12 cellular contexts compared by ENCODE assay signal in the genomic region with DNA sequence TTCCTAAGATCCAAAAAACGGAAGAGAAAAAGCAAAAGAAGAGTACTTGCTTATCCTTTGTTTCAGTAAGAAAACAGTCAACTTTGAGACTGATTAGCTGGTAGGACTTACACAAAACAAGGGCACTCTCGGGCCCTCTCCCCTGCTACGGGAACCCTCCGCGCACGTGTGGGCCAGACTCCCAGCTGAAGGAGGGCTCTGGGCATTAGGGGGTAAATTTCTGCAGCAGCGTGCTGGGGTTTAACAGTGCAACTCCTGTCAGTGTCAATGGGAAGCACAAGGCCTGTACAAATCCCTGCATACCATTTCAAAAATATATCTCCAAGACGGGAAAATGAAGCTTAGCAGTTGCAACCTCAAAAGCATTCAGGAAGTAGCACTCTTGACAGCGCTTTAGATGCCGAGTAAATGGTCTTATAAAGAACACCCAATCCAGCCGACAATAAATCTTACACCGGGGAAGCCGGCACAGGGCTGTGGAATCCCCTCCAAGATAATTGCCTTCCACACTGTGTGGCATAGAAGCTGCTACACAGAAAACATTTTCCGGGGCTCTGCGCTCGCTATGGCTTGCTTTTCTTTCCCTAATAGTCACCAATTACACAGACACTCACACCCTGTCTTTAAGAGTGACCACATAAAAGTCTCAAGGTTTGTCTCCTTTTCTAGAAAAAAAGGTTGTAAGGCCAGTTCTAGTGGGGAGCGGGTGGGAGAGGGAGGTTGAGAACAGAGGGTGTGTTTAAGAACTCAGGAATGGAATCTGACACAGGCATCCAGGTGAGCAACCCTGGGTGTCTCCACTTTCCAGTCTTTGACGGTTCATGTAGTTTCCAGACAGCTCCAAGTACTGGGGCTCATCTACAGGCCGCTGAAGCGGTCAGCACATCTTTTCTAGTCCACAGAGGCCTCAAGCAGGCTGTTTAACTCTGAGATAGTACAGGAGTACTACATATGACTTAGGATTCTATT.
A peak's percentile ranks its signal among the peaks of the same experiment; 100 is the strongest.
DNase-seq lines count a peak whose midpoint lies in the region; ATAC-seq and TF ChIP-seq lines count a peak whose summit lies in the region.
"Had no signal": no experiment of that assay in that cellular context is flagged by ENCODE, and none has a peak within 500 bp of the region (broad histone marks: within the 10 kb centered on the region; RNA-seq: fewer than 3 reads in every experiment).

No MANE protein-coding gene starts in this region.

- H3K27ac ChIP-seq in Karpas-422 (ENCODE audit: low read length) (peak overlapping the region; percentile 92), left lung (peak overlapping the region in 1 of 2 donors; percentile 14)

- H3K9me3 ChIP-seq in Karpas-422 (ENCODE audit: low read length) (no peaks in the 10 kb centered on the region), left lung (no peaks in the 10 kb centered on the region)
- H3K9me3 ChIP-seq: MG63, upper lobe of left lung had no signal

- H3K27me3 Mint-ChIP-seq in stimulated activated naive B cell treated with anti-CD40 and anti-IgM and Interleukin-4, amounts not matched to agents 10 μg/mL and 1 μg/mL and 100 μg/mL, for 72 hours = no peaks in the 10 kb centered on the region

- H3K4me3 ChIP-seq in Karpas-422 (ENCODE audit: low read length) = no peak overlapping the region
- no peak overlapping the region for H3K4me3 ChIP-seq in left lung
- H3K4me3 ChIP-seq: MG63, upper lobe of left lung had no signal

- peaks cover 96% of the 10 kb centered on the region for H3K4me1 ChIP-seq in Karpas-422 (ENCODE audit: low read length)
- H3K4me1 ChIP-seq in left lung = peaks cover 20 to 47% of the 10 kb centered on the region in 2 donors

- peaks cover 54 to 88% of the 10 kb centered on the region in 2 donors for H3K4me1 Mint-ChIP-seq in stimulated activated naive B cell treated with anti-CD40 and anti-IgM and Interleukin-4, amounts not matched to agents 10 μg/mL and 1 μg/mL and 100 μg/mL, for 72 hours

- no peak overlapping the region for H3K9ac ChIP-seq in Karpas-422 (ENCODE audit: low read length)

- H2AFZ ChIP-seq in Karpas-422 (ENCODE audit: low read length) = no peak overlapping the region

- TF ChIP-seq CTCF in left lung (IDR thresholded peaks at IDR 0.05) = no peak

- no peak for DNase-seq in Karpas-422
- peak; percentile 74 for DNase-seq in amniotic epithelial cell (ENCODE audit: low read depth)
- DNase-seq in left lung = no peak
- no peak for DNase-seq in stimulated activated naive B cell treated with anti-CD40 and anti-IgM and Interleukin-4, amounts not matched to agents 10 μg/mL and 1 μg/mL and 100 μg/mL, for 72 hours
- DNase-seq in GF-D8 (lab: John Stamatoyannopoulos, UW) = no peak
- no peak for DNase-seq in NCI-H2107 treated with DMSO at 0.1 percent for 48 hours (lab: John Stamatoyannopoulos, UW; ENCODE audit: unreplicated experiment)
- DNase-seq: activated gamma-delta T cell, COR-L47 had no signal

- no peaks in the 10 kb centered on the region for H3K9me2 ChIP-seq in Karpas-422 (replicated peaks; ENCODE audit: insufficient read depth, low read length)

- H3K27ac Mint-ChIP-seq in stimulated activated naive B cell treated with anti-CD40 and anti-IgM and Interleukin-4, amounts not matched to agents 10 μg/mL and 1 μg/mL and 100 μg/mL, for 72 hours = peak overlapping the region; percentile 56

- no peaks in the 10 kb centered on the region for H3K9me3 Mint-ChIP-seq in stimulated activated naive B cell treated with anti-CD40 and anti-IgM and Interleukin-4, amounts not matched to agents 10 μg/mL and 1 μg/mL and 100 μg/mL, for 72 hours

- H3K79me2 ChIP-seq in Karpas-422 (ENCODE audit: low read length) = peaks cover 94% of the 10 kb centered on the region

- no peaks in the 10 kb centered on the region for H3K36me3 ChIP-seq in Karpas-422 (ENCODE audit: insufficient read depth, low read length)
- no peaks in the 10 kb centered on the region for H3K36me3 ChIP-seq in left lung
- H3K36me3 ChIP-seq: MG63, upper lobe of left lung had no signal

- H4K20me1 ChIP-seq in Karpas-422 (ENCODE audit: insufficient read depth, low read depth, low read length) = peaks cover 16% of the 10 kb centered on the region; the same call in 1 of the 2 replicates

- peak overlapping the region; percentile 76 for H3K4me2 ChIP-seq in Karpas-422 (ENCODE audit: low read depth, low read length, poor library complexity, severe bottlenecking)

- H3K4me3 Mint-ChIP-seq in stimulated activated naive B cell treated with anti-CD40 and anti-IgM and Interleukin-4, amounts not matched to agents 10 μg/mL and 1 μg/mL and 100 μg/mL, for 72 hours = no peak overlapping the region

- no peaks in the 10 kb centered on the region for H3K27me3 ChIP-seq in Karpas-422 (ENCODE audit: low read length)
- no peaks in the 10 kb centered on the region for H3K27me3 ChIP-seq in left lung
- H3K27me3 ChIP-seq: MG63, upper lobe of left lung had no signal

- intact Hi-C loops in left lung (cut with DNase I) = no loop called here

- peak; percentile 55 for ATAC-seq in left lung
- ATAC-seq in stimulated activated naive B cell treated with anti-CD40 and anti-IgM and Interleukin-4, amounts not matched to agents 10 μg/mL and 1 μg/mL and 100 μg/mL, for 72 hours (replicated peaks) = no peak
- ATAC-seq in HG03108 (IDR thresholded peaks at IDR 0.05; ENCODE audit: unreplicated experiment) = no peak
- ATAC-seq in HG02884 (IDR thresholded peaks at IDR 0.05; ENCODE audit: unreplicated experiment) = no peak

- H3K36me3 Mint-ChIP-seq in stimulated activated naive B cell treated with anti-CD40 and anti-IgM and Interleukin-4, amounts not matched to agents 10 μg/mL and 1 μg/mL and 100 μg/mL, for 72 hours = peaks cover 14 to 24% of the 10 kb centered on the region in 2 donors
